In the genomic region with DNA sequence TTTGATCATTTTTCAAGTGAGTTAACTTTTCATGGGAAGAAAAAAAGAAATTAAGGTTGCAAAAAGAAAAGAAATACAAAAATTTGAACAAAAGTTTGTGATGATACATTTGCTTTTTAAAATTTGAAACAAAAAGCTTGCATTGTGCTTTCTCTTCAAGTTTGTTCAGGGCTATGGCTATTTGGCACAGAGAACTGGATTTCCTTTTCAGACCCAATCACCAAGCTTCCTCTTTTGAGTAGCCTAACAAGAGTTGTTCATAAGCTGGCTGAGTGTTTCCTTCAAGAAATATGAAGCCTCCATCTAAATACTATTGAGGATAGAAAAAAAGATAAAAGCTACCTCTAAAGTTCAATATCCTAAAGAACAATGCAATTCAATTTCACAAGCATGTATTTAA, we compare ENCODE assay signal across 28 cellular contexts.
"Had no signal": no experiment of that assay in that cellular context is flagged by ENCODE, and none has a peak within 500 bp of the region (broad histone marks: within the 10 kb centered on the region; RNA-seq: fewer than 3 reads in every experiment).

No MANE protein-coding gene starts in this region.

- FAIRE-seq: astrocyte, bronchial epithelial cell had no signal

- H3K27me3 ChIP-seq: brain microvascular endothelial cell, esophagus squamous epithelium, gastroesophageal sphincter had no signal

- H3K4me1 ChIP-seq: esophagus squamous epithelium, gastroesophageal sphincter had no signal

- H3K27ac ChIP-seq: brain microvascular endothelial cell, coronary artery, epithelial cell of prostate, esophagus squamous epithelium, gastroesophageal sphincter, WERI-Rb-1 had no signal

- DNase-seq: activated B cell treated with CpG ODN at 0.5 μM for 24 hours; activated CD4-positive, alpha-beta T cell treated with anti-CD3 and anti-CD28 coated beads for 48 hours; activated CD4-positive, alpha-beta T cell treated with anti-CD3 and anti-CD28 coated beads, Interleukin-2, amount 50 U/mL, for 1 hour; activated CD4-positive, alpha-beta T cell treated with anti-CD3 and anti-CD28 coated beads, Interleukin-2, amount 50 U/mL, for 48 hours; activated CD8-positive, alpha-beta memory T cell treated with anti-CD3 and anti-CD28 coated beads for 24 hours; activated CD8-positive, alpha-beta T cell treated with anti-CD3 and anti-CD28 coated beads for 36 hours; activated effector memory CD4-positive, alpha-beta T cell treated with Interleukin-2 at 50 U/mL for 16 hours; activated gamma-delta T cell treated with Interleukin-2 at 50 U/mL for 16 hours; activated naive CD4-positive, alpha-beta T cell treated with anti-CD3 and anti-CD28 coated beads, Interleukin-2, amount 50 U/mL, for 16 hours; activated naive CD4-positive, alpha-beta T cell treated with Interleukin-2 at 50 U/mL for 16 hours; activated T-cell treated with anti-CD3 and anti-CD28 coated beads, Interleukin-2, amount 50 U/mL, for 4 hours; amniotic stem cell; anterior cingulate cortex; brain microvascular endothelial cell; effector CD4-positive, alpha-beta T cell; effector memory CD8-positive, alpha-beta T cell; esophagus squamous epithelium; foreskin melanocyte; head of caudate nucleus; T-helper 1 cell; T-helper 17 cell; T1000; WERI-Rb-1 had no signal

- H3K36me3 ChIP-seq: brain microvascular endothelial cell, esophagus squamous epithelium, gastroesophageal sphincter, WERI-Rb-1 had no signal

- H3K9me3 ChIP-seq: esophagus squamous epithelium had no signal

- H3K4me3 ChIP-seq: coronary artery, esophagus squamous epithelium, gastroesophageal sphincter had no signal
